In genomic region chr15:50828610-50829206, GRCh38 we compare ENCODE assay signal across 10 cellular contexts.
DNase-seq lines count a peak whose midpoint lies in the region; ATAC-seq and TF ChIP-seq lines count a peak whose summit lies in the region.
"Had no signal": no experiment of that assay in that cellular context is flagged by ENCODE, and none has a peak within 500 bp of the region (broad histone marks: within the 10 kb centered on the region; RNA-seq: fewer than 3 reads in every experiment).

No MANE protein-coding gene starts in this region.

- H3K27me3 ChIP-seq in breast epithelium (no peaks in the 10 kb centered on the region), upper lobe of right lung (no peaks in the 10 kb centered on the region)
- H3K27me3 ChIP-seq: BLaER1 had no signal

- H3K27ac Mint-ChIP-seq in MCF 10A (ENCODE audit: low read depth, unreplicated experiment) (no peak overlapping the region), WTC11 (no peak overlapping the region)

- no peak overlapping the region for H3K4me3 ChIP-seq in breast epithelium
- no peak overlapping the region for H3K4me3 ChIP-seq in upper lobe of right lung
- H3K4me3 ChIP-seq: BLaER1 had no signal

- H3K36me3 Mint-ChIP-seq in MCF 10A (ENCODE audit: insufficient read depth, unreplicated experiment) = no peaks in the 10 kb centered on the region
- H3K36me3 Mint-ChIP-seq in WTC11 = no peaks in the 10 kb centered on the region

- no peaks in the 10 kb centered on the region for H3K4me1 ChIP-seq in breast epithelium
- H3K4me1 ChIP-seq in upper lobe of right lung = no peaks in the 10 kb centered on the region
- H3K4me1 ChIP-seq: BLaER1 had no signal

- TF ChIP-seq POLR2A in breast epithelium (IDR thresholded peaks at IDR 0.05) = no peak

- POLR2A ChIA-PET in MCF 10A (lab: Yijun Ruan, JAX) = interaction anchor here (0.6 to 2.1 kb wide), 13 partner anchors 8 to 142 kb away, joined by 3 to 8 read pairs (median 4); partner anchors contain the start of gene TRPM7
- POLR2A ChIA-PET in WTC11 (lab: Charles Lee) = no interaction called here

- TF ChIP-seq CTCF in MCF 10A (IDR thresholded peaks at IDR 0.05; ENCODE audit: unreplicated experiment) (no peak), breast epithelium (IDR thresholded peaks at IDR 0.05) (no peak), WTC11 (IDR thresholded peaks at IDR 0.05) (no peak), upper lobe of right lung (IDR thresholded peaks at IDR 0.05) (no peak)

- intact Hi-C loops in MCF 10A (cut with micrococcal nuclease) = no loop called here
- intact Hi-C loops in breast epithelium (cut with DNase I; ENCODE audit: low total_unique reads) = no loop called here
- intact Hi-C loops in upper lobe of right lung (cut with DNase I) = no loop called here

- H3K27me3 Mint-ChIP-seq in MCF 10A (ENCODE audit: insufficient read depth, unreplicated experiment) (no peaks in the 10 kb centered on the region), WTC11 (ENCODE audit: low read depth) (no peaks in the 10 kb centered on the region; the same call in 1 of the 2 replicates)

- DNase-seq in MCF 10A (ENCODE audit: unreplicated experiment) (peak; percentile 92), breast epithelium (ENCODE audit: low spot score in 2 of 2) (no peak), WTC11 (ENCODE audit: low spot score) (no peak), inferior parietal cortex (ENCODE audit: extremely low spot score) (peak; percentile 30), upper lobe of right lung (no peak), NOMO-1 treated with DMSO at 0.1 percent for 48 hours (lab: John Stamatoyannopoulos, UW; ENCODE audit: unreplicated experiment) (no peak), GF-D8 (lab: John Stamatoyannopoulos, UW) (no peak)
- DNase-seq: NCI-H1930 had no signal

- H3K4me1 Mint-ChIP-seq in MCF 10A (ENCODE audit: insufficient read depth, unreplicated experiment) (peaks cover 12% of the 10 kb centered on the region), WTC11 (peaks cover 5% of the 10 kb centered on the region)

- H3K9me3 Mint-ChIP-seq in MCF 10A (ENCODE audit: unreplicated experiment) = no peaks in the 10 kb centered on the region
- H3K9me3 Mint-ChIP-seq in WTC11 = no peaks in the 10 kb centered on the region

- no TSS peak for BruUV-seq in MCF 10A (replicated peaks; lab: Mats Ljungman, UMichigan)

- H3K27ac ChIP-seq in breast epithelium (no peak overlapping the region), upper lobe of right lung (no peak overlapping the region)
- H3K27ac ChIP-seq: BLaER1 had no signal

- H3K4me3 Mint-ChIP-seq in MCF 10A (ENCODE audit: unreplicated experiment) = no peak overlapping the region
- H3K4me3 Mint-ChIP-seq in WTC11 = no peak overlapping the region

- H3K36me3 ChIP-seq in breast epithelium (no peaks in the 10 kb centered on the region), upper lobe of right lung (no peaks in the 10 kb centered on the region)
- H3K36me3 ChIP-seq: BLaER1 had no signal

- no peaks in the 10 kb centered on the region for H3K9me3 ChIP-seq in breast epithelium
- no peaks in the 10 kb centered on the region for H3K9me3 ChIP-seq in upper lobe of right lung
- H3K9me3 ChIP-seq: BLaER1 had no signal

- CTCF ChIA-PET in MCF 10A (lab: Yijun Ruan, JAX) (no interaction called here), WTC11 (lab: Charles Lee) (no interaction called here)

- ATAC-seq in WTC11 (peak; percentile 28; the same call in 1 of the 2 replicates), upper lobe of right lung (peak; percentile 63), GM18867 (IDR thresholded peaks at IDR 0.05; ENCODE audit: unreplicated experiment) (no peak)

TF ChIP-seq in WTC11, 78 proteins besides CTCF, POLR2A, EP300 and RAD21 (continues in another document):
- TF ChIP-seq E2F5 (CRISPR knock-in tag; IDR thresholded peaks at IDR 0.05) = no peak
- TF ChIP-seq CREB1 (CRISPR knock-in tag; IDR thresholded peaks at IDR 0.05) = no peak
- TF ChIP-seq NR1H2 (CRISPR knock-in tag; IDR thresholded peaks at IDR 0.05) = no peak
- no peak for TF ChIP-seq ATF3 (CRISPR knock-in tag; conservative IDR thresholded peaks at IDR 0.05)
- TF ChIP-seq E2F4 (CRISPR knock-in tag; IDR thresholded peaks at IDR 0.05; ENCODE audit: borderline replicate concordance, low read depth) = no peak
- no peak for TF ChIP-seq EMX1 (CRISPR knock-in tag; IDR thresholded peaks at IDR 0.05)
- no peak for TF ChIP-seq FOXJ3 (CRISPR knock-in tag; IDR thresholded peaks at IDR 0.05; ENCODE audit: borderline replicate concordance)
- no peak for TF ChIP-seq KAT7 (CRISPR knock-in tag; IDR thresholded peaks at IDR 0.05; ENCODE audit: borderline replicate concordance)
- no peak for TF ChIP-seq SP1 (CRISPR knock-in tag; conservative IDR thresholded peaks at IDR 0.05)
- TF ChIP-seq ATF1 (CRISPR knock-in tag; IDR thresholded peaks at IDR 0.05) = no peak
- TF ChIP-seq OVOL2 (CRISPR knock-in tag; IDR thresholded peaks at IDR 0.05; ENCODE audit: borderline replicate concordance) = no peak
- TF ChIP-seq AR (CRISPR knock-in tag; IDR thresholded peaks at IDR 0.05) = no peak
- TF ChIP-seq SMAD4 (CRISPR knock-in tag; IDR thresholded peaks at IDR 0.05) = no peak
- TF ChIP-seq CREM (CRISPR knock-in tag; IDR thresholded peaks at IDR 0.05) = no peak
- no peak for TF ChIP-seq ZNF532 (CRISPR knock-in tag; IDR thresholded peaks at IDR 0.05; ENCODE audit: borderline replicate concordance)
- no peak for TF ChIP-seq FOXP1 (CRISPR knock-in tag; IDR thresholded peaks at IDR 0.05; ENCODE audit: borderline replicate concordance)

Comparison
In these comparisons a context has a peak if more than half of its experiments do, and no peak if none do; other contexts are left out.
1. DNase-seq: peak in MCF 10A (single experiment) and inferior parietal cortex (single experiment); none in breast epithelium (0 of 2), WTC11 (single experiment), upper lobe of right lung (single experiment), NOMO-1 treated with DMSO at 0.1 percent for 48 hours (single experiment) and GF-D8 (single experiment).